In the genomic region with DNA sequence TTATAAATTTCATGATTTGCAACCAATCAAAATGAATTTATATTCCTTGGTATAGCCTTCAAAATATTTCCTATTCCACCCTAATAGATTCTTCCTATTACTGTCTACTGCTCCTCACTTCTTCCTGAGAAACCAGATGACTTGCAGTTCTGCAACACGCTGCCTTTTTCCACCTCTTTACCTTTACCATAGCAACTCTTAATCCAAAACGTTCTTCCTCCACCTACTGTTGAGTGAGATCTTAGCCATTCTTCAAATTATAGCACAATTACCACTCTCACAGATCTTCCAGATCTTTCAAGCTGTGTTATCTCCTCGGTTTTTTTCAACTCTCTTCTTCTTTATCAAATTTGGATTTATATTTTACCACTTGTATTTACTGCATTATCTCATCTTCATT, we compare ENCODE assay signal across 27 cellular contexts.
DNase-seq lines count a peak whose midpoint lies in the region; ATAC-seq and TF ChIP-seq lines count a peak whose summit lies in the region.
"Had no signal": no experiment of that assay in that cellular context is flagged by ENCODE, and none has a peak within 500 bp of the region (broad histone marks: within the 10 kb centered on the region; RNA-seq: fewer than 3 reads in every experiment).

No MANE protein-coding gene starts in this region.

- dilution Hi-C loops in mammary epithelial cell (cut with HindIII; ENCODE audit: low sequenced_read_pairs) = no loop called here

- intact Hi-C loops in mammary epithelial cell (cut with micrococcal nuclease) = no loop called here
- intact Hi-C loops in CD4-positive, alpha-beta memory T cell (cut with micrococcal nuclease) = no loop called here
- intact Hi-C loops in spleen (cut with DNase I; ENCODE audit: low total_unique reads) = no loop called here

- peak overlapping the region; percentile 25; the same call in 1 of the 2 replicates for H3K27ac Mint-ChIP-seq in GM23338
- H3K27ac Mint-ChIP-seq in glutamatergic neuron (ENCODE audit: unreplicated experiment) = peak overlapping the region; percentile 0
- no peak overlapping the region for H3K27ac Mint-ChIP-seq in CD4-positive, alpha-beta memory T cell
- H3K27ac Mint-ChIP-seq: CD4-positive, alpha-beta T cell; T-helper 17 cell had no signal

- no peaks in the 10 kb centered on the region for H3K9me3 Mint-ChIP-seq in GM23338
- H3K9me3 Mint-ChIP-seq in glutamatergic neuron (ENCODE audit: unreplicated experiment) = no peaks in the 10 kb centered on the region
- H3K9me3 Mint-ChIP-seq in CD4-positive, alpha-beta memory T cell = peaks cover 0 to 12% (median 8%) of the 10 kb centered on the region in 8 donors

- H3K27me3 Mint-ChIP-seq in GM23338 (ENCODE audit: insufficient read depth, low read depth, poor library complexity) = no peaks in the 10 kb centered on the region
- no peaks in the 10 kb centered on the region for H3K27me3 Mint-ChIP-seq in glutamatergic neuron (ENCODE audit: unreplicated experiment)
- H3K27me3 Mint-ChIP-seq in CD4-positive, alpha-beta memory T cell = no peaks in the 10 kb centered on the region
- H3K27me3 Mint-ChIP-seq: CD4-positive, alpha-beta T cell; T-helper 17 cell had no signal

- no peak for TF ChIP-seq POLR2A in spleen (IDR thresholded peaks at IDR 0.05)

- H3K4me1 ChIP-seq in GM23338 (ENCODE audit: insufficient read depth) = peaks cover 23% of the 10 kb centered on the region
- no peaks in the 10 kb centered on the region for H3K4me1 ChIP-seq in mammary epithelial cell (ENCODE audit: insufficient read depth, low read length)
- no peaks in the 10 kb centered on the region for H3K4me1 ChIP-seq in CD4-positive, alpha-beta memory T cell (ENCODE audit: insufficient read depth, low read length)
- H3K4me1 ChIP-seq in spleen = no peaks in the 10 kb centered on the region
- H3K4me1 ChIP-seq: A549; BLaER1 treated with 17β-estradiol and CSF1 and Interleukin-3, amounts not matched to agents 10 nM and 100 nM; SJCRH30 had no signal

- ATAC-seq in GM23338 (no peak), HG02623 (IDR thresholded peaks at IDR 0.05; ENCODE audit: unreplicated experiment) (no peak)
- ATAC-seq: A549, HCT116, K562, Right ventricle myocardium inferior, SK-N-SH treated with all-trans-retinoic acid at 6 μM for 48 hours, T-helper 17 cell had no signal

- TF ChIP-seq CTCF in GM23338 (conservative IDR thresholded peaks at IDR 0.05; ENCODE audit: low read depth in 2 of 2) = no peak
- peak; percentile 28 to 62 for TF ChIP-seq CTCF in mammary epithelial cell (conservative IDR thresholded peaks at IDR 0.05 in 1 of 2, IDR thresholded peaks at IDR 0.05 in 1 of 2; ENCODE audit: extremely low read depth in 1 of 2, insufficient read depth in 1 of 2, low read depth in 1 of 2, low read length in 2 of 2)
- TF ChIP-seq CTCF in glutamatergic neuron (IDR thresholded peaks at IDR 0.05; ENCODE audit: partially characterized antibody, unreplicated experiment) = no peak
- no peak for TF ChIP-seq CTCF in spleen (IDR thresholded peaks at IDR 0.05 in 8 of 11, conservative IDR thresholded peaks at IDR 0.05 in 3 of 11)

- H3K79me2 ChIP-seq in GM23338 (replicated peaks; ENCODE audit: insufficient read depth) = no peaks in the 10 kb centered on the region
- no peaks in the 10 kb centered on the region for H3K79me2 ChIP-seq in mammary epithelial cell (ENCODE audit: insufficient read depth, low read length)

- CTCF ChIA-PET in mammary epithelial cell (lab: Charles Lee; ENCODE audit: low non-redundant PET) = no interaction called here
- CTCF ChIA-PET in CD4-positive, alpha-beta memory T cell (lab: Charles Lee; ENCODE audit: partially characterized antibody) = no interaction called here

- H3K4me3 ChIP-seq in GM23338 = no peak overlapping the region
- H3K4me3 ChIP-seq in mammary epithelial cell (replicated peaks in 1 of 3; ENCODE audit: insufficient read depth in 1 of 3, low read depth in 2 of 3, low read length in 3 of 3) = no peak overlapping the region
- no peak overlapping the region for H3K4me3 ChIP-seq in CD4-positive, alpha-beta memory T cell (ENCODE audit: low read length in 2 of 2)
- no peak overlapping the region for H3K4me3 ChIP-seq in spleen
- H3K4me3 ChIP-seq: A549; BLaER1 treated with 17β-estradiol and CSF1 and Interleukin-3, amounts not matched to agents 10 nM and 100 nM; K562; PC-9; SJCRH30 had no signal

- POLR2A ChIA-PET in CD4-positive, alpha-beta memory T cell (lab: Charles Lee; ENCODE audit: partially characterized antibody) = no interaction called here

- H3K9ac ChIP-seq in mammary epithelial cell (ENCODE audit: insufficient read depth, low read length) = no peak overlapping the region
- H3K9ac ChIP-seq: BLaER1 treated with 17β-estradiol and CSF1 and Interleukin-3, amounts not matched to agents 10 nM and 100 nM had no signal

- H3K27me3 ChIP-seq in GM23338 (ENCODE audit: insufficient read depth) = no peaks in the 10 kb centered on the region
- H3K27me3 ChIP-seq in mammary epithelial cell (ENCODE audit: insufficient read depth, low read length) = no peaks in the 10 kb centered on the region
- H3K27me3 ChIP-seq in CD4-positive, alpha-beta memory T cell (ENCODE audit: insufficient read depth, low read length) = no peaks in the 10 kb centered on the region
- no peaks in the 10 kb centered on the region for H3K27me3 ChIP-seq in spleen (replicated peaks in 1 of 7)
- H3K27me3 ChIP-seq: BLaER1 treated with 17β-estradiol and CSF1 and Interleukin-3, amounts not matched to agents 10 nM and 100 nM had no signal

- H3F3A ChIP-seq in GM23338 (replicated peaks; ENCODE audit: low read depth) = no peaks in the 10 kb centered on the region

- BruUV-seq in mammary epithelial cell (replicated peaks; lab: Mats Ljungman, UMichigan) = no TSS peak

- no peaks in the 10 kb centered on the region for H3K9me3 ChIP-seq in mammary epithelial cell (replicated peaks; ENCODE audit: insufficient read depth, low read length)
- no peaks in the 10 kb centered on the region for H3K9me3 ChIP-seq in CD4-positive, alpha-beta memory T cell (ENCODE audit: control insufficient read depth in 1 of 2, low read length in 2 of 2)
- no peaks in the 10 kb centered on the region for H3K9me3 ChIP-seq in spleen
- H3K9me3 ChIP-seq: A549; BLaER1 treated with 17β-estradiol and CSF1 and Interleukin-3, amounts not matched to agents 10 nM and 100 nM; SJCRH30 had no signal

- H3K4me3 Mint-ChIP-seq in GM23338 (no peak overlapping the region), glutamatergic neuron (ENCODE audit: unreplicated experiment) (no peak overlapping the region)
- no peak overlapping the region for H3K4me3 Mint-ChIP-seq in CD4-positive, alpha-beta memory T cell
- H3K4me3 Mint-ChIP-seq: CD4-positive, alpha-beta T cell; T-helper 17 cell had no signal

- no peaks in the 10 kb centered on the region for H3K9me2 ChIP-seq in GM23338 (ENCODE audit: insufficient read depth)

- no peak overlapping the region for H2AFZ ChIP-seq in GM23338
- peak overlapping the region; percentile 42 for H2AFZ ChIP-seq in mammary epithelial cell (ENCODE audit: low read depth, low read length)
- H2AFZ ChIP-seq: PC-9 had no signal

- H3K36me3 ChIP-seq in GM23338 (ENCODE audit: insufficient read depth) (no peaks in the 10 kb centered on the region), mammary epithelial cell (ENCODE audit: insufficient read depth, low read length) (no peaks in the 10 kb centered on the region), spleen (no peaks in the 10 kb centered on the region)
- no peaks in the 10 kb centered on the region for H3K36me3 ChIP-seq in CD4-positive, alpha-beta memory T cell (ENCODE audit: insufficient read depth, low read length)
- H3K36me3 ChIP-seq: BLaER1 treated with 17β-estradiol and CSF1 and Interleukin-3, amounts not matched to agents 10 nM and 100 nM; SJCRH30 had no signal

- peak; percentile 38 for DNase-seq in DMS53 (lab: John Stamatoyannopoulos, UW)
- peak; percentile 18 for DNase-seq in GM23338 (ENCODE audit: low spot score)
- no peak for DNase-seq in mammary epithelial cell
- DNase-seq in glutamatergic neuron = no peak
- DNase-seq in CD4-positive, alpha-beta memory T cell = no peak
- DNase-seq in NCI-H1092 (lab: John Stamatoyannopoulos, UW) = no peak
- no peak for DNase-seq in spleen
- DNase-seq: AML-193; CD4-positive, alpha-beta T cell; DMS 273 treated with DMSO at 0.1 percent for 48 hours; DND-41; Kasumi-1; MV-4-11; NCI-H1105 treated with DMSO at 0.1 percent for 48 hours; NCI-H2029; NCI-H82; NK-92 treated with Interleukin-12 subunit alpha and Interleukin-12 subunit beta, amount 100 ng/mL, for 24 hours; PC-9; SJCRH30; T-helper 17 cell had no signal

- peaks cover 22% of the 10 kb centered on the region for H3K4me1 Mint-ChIP-seq in GM23338
- H3K4me1 Mint-ChIP-seq in glutamatergic neuron (ENCODE audit: low read depth, unreplicated experiment) = peaks cover 20% of the 10 kb centered on the region
- H3K4me1 Mint-ChIP-seq in CD4-positive, alpha-beta memory T cell = no peaks in the 10 kb centered on the region
- H3K4me1 Mint-ChIP-seq: T-helper 17 cell had no signal

- WGBS in mammary epithelial cell (ENCODE audit: low coverage, missing lambda C conversion rate) = 22% methylated on average over 3 of the region's 3 CpGs
- WGBS in spleen, 5 donors = 13 to 69% (median 60%) methylated on average over 3 of the region's 3 CpGs

- in situ Hi-C loops in mammary epithelial cell (cut with MboI; ENCODE audit: low sequenced_read_pairs in 2 of 2) = no loop called here

- H3K36me3 Mint-ChIP-seq in GM23338 (ENCODE audit: low read depth) = no peaks in the 10 kb centered on the region
- no peaks in the 10 kb centered on the region for H3K36me3 Mint-ChIP-seq in glutamatergic neuron (ENCODE audit: unreplicated experiment)
- no peaks in the 10 kb centered on the region for H3K36me3 Mint-ChIP-seq in CD4-positive, alpha-beta memory T cell

- no peak overlapping the region for H3K4me2 ChIP-seq in GM23338
- H3K4me2 ChIP-seq in mammary epithelial cell (ENCODE audit: insufficient read depth, low read depth, low read length) = no peak overlapping the region
- H3K4me2 ChIP-seq: A549; BLaER1 treated with 17β-estradiol and CSF1 and Interleukin-3, amounts not matched to agents 10 nM and 100 nM; PC-9 had no signal

- H3K27ac ChIP-seq in GM23338 (ENCODE audit: low read depth) (no peak overlapping the region), mammary epithelial cell (ENCODE audit: insufficient read depth, low read depth, low read length) (no peak overlapping the region), spleen (no peak overlapping the region)
- no peak overlapping the region for H3K27ac ChIP-seq in CD4-positive, alpha-beta memory T cell (ENCODE audit: low read depth, low read length)
- H3K27ac ChIP-seq: A549; BLaER1 treated with 17β-estradiol and CSF1 and Interleukin-3, amounts not matched to agents 10 nM and 100 nM; PC-9; SJCRH30 had no signal

- H4K20me1 ChIP-seq in GM23338 (replicated peaks; ENCODE audit: insufficient read depth) (no peaks in the 10 kb centered on the region), mammary epithelial cell (ENCODE audit: insufficient read depth, low read length) (no peaks in the 10 kb centered on the region)
- H4K20me1 ChIP-seq: BLaER1 treated with 17β-estradiol and CSF1 and Interleukin-3, amounts not matched to agents 10 nM and 100 nM had no signal

TF ChIP-seq in GM23338, 12 proteins besides CTCF, POLR2A, EP300 and RAD21:
- TF ChIP-seq ZNF331 (CRISPR knock-in tag; IDR thresholded peaks at IDR 0.05; ENCODE audit: low read depth) = no peak

Comparison
In these comparisons a context has a peak if more than half of its experiments do, and no peak if none do; other contexts are left out.
1. DNase-seq: peak in DMS53 (single experiment) and GM23338 (single experiment); none in mammary epithelial cell (single experiment), glutamatergic neuron (single experiment), CD4-positive, alpha-beta memory T cell (0 of 5), NCI-H1092 (single experiment) and spleen (single experiment).
2. H3K27ac Mint-ChIP-seq: peak in GM23338 (single experiment) and glutamatergic neuron (single experiment); none in CD4-positive, alpha-beta memory T cell (0 of 7).
3. CTCF ChIP-seq: peak in mammary epithelial cell (2 of 2); none in GM23338 (0 of 2), glutamatergic neuron (single experiment) and spleen (0 of 11).